Comparison of ENCODE assay signal across 1 cellular context in the genomic region with DNA sequence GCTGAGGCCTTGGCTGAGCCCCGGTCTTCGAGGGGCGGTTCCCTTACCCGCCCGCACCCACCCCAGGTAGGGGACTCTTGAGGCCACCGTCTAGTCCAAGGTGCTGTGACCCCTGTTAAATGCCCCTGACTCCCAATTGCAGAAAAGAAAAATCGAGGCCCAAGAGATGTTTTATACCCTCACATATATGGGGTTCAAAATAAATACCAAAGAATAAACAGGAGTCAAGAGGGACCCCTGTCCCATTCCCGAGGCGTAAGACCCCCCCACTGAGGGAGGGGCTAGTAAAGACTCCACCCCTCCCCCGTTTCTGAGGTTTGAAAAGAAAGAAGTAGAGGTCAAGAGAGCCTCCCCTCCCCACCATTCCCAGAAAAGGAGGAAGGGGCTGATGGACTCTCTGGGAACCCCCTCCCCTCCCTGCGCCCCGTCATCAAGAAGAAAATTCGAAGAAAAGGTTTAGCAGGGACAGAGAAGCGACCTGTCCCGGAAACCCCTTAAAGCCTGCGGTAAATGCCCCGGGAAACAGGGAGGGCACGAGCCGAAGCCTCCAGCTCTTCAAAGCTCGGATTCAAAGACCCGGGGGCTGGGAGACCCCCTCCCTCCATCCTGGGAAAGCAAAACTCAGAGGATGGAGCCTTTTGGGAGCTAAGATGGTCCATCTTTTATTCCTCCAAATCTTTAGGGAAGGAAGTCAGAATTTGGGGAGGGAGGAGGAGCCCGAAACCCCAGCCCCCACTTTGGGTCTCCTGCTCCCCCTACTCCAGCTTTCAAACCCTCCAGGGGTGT.
TF ChIP-seq lines count a peak whose summit lies in the region.

No MANE protein-coding gene starts in this region.

TF ChIP-seq in HepG2, 621 proteins besides CTCF, POLR2A, EP300 and RAD21 (continued from another document):
- TF ChIP-seq HNF1A (IDR thresholded peaks at IDR 0.05; ENCODE audit: low read depth) (no peak), HNF1A (CRISPR knock-in tag; IDR thresholded peaks at IDR 0.05; ENCODE audit: borderline replicate concordance) (no peak), ZNF562 (CRISPR knock-in tag; IDR thresholded peaks at IDR 0.05; ENCODE audit: borderline replicate concordance) (no peak), ASH2L (IDR thresholded peaks at IDR 0.05; ENCODE audit: insufficient read length, low read depth, low read length) (peak; percentile 72), SP140L (CRISPR knock-in tag; IDR thresholded peaks at IDR 0.05; ENCODE audit: borderline replicate concordance) (no peak), NR0B2 (CRISPR knock-in tag; IDR thresholded peaks at IDR 0.05) (no peak), ZSCAN12 (CRISPR knock-in tag; IDR thresholded peaks at IDR 0.05) (no peak), ZBTB38 (CRISPR knock-in tag; IDR thresholded peaks at IDR 0.05) (no peak), MAF1 (CRISPR knock-in tag; IDR thresholded peaks at IDR 0.05; ENCODE audit: borderline replicate concordance) (no peak), ZNF260 (CRISPR knock-in tag; IDR thresholded peaks at IDR 0.05; ENCODE audit: borderline replicate concordance, low read depth) (no peak), ZNF143 (CRISPR knock-in tag; IDR thresholded peaks at IDR 0.05) (no peak), ELF3 (CRISPR knock-in tag; IDR thresholded peaks at IDR 0.05) (0 out of 2 replicates have a peak, but pooled peaks have one; percentile 9), MEIS2 (CRISPR knock-in tag; IDR thresholded peaks at IDR 0.05) (0 out of 2 replicates have a peak, but pooled peaks have one; percentile 1), ZFP36 (IDR thresholded peaks at IDR 0.05; ENCODE audit: borderline replicate concordance, low read depth, low read length, partially characterized antibody) (no peak), FOXP1 (IDR thresholded peaks at IDR 0.05) (no peak), FOXP1 (CRISPR knock-in tag; IDR thresholded peaks at IDR 0.05) (no peak), KDM2A (CRISPR knock-in tag; IDR thresholded peaks at IDR 0.05; ENCODE audit: borderline replicate concordance, low read depth) (no peak), SNAPC2 (CRISPR knock-in tag; IDR thresholded peaks at IDR 0.05) (0 out of 2 replicates have a peak, but pooled peaks have one; percentile 18), PHF5A (CRISPR knock-in tag; IDR thresholded peaks at IDR 0.05; ENCODE audit: low read depth, unreplicated experiment) (no peak), ZNF317 (CRISPR knock-in tag; IDR thresholded peaks at IDR 0.05) (no peak), ZMYM3 (CRISPR knock-in tag; IDR thresholded peaks at IDR 0.05) (no peak), NFKB2 (CRISPR knock-in tag; IDR thresholded peaks at IDR 0.05; ENCODE audit: borderline replicate concordance) (no peak), ZNF740 (CRISPR knock-in tag; IDR thresholded peaks at IDR 0.05) (peak; percentile 90), THAP9 (CRISPR knock-in tag; IDR thresholded peaks at IDR 0.05; ENCODE audit: borderline replicate concordance) (no peak), PATZ1 (CRISPR knock-in tag; IDR thresholded peaks at IDR 0.05) (peak; percentile 84), CHD2 (IDR thresholded peaks at IDR 0.05; ENCODE audit: low read depth, low read length) (no peak), NCOR1 (IDR thresholded peaks at IDR 0.05; ENCODE audit: borderline replicate concordance, low read length) (peak; percentile 18; the same call in 1 of the 2 replicates), SP4 (CRISPR knock-in tag; IDR thresholded peaks at IDR 0.05) (peak; percentile 20; the same call in 1 of the 2 replicates), CSRNP1 (CRISPR knock-in tag; IDR thresholded peaks at IDR 0.05) (0 out of 2 replicates have a peak, but pooled peaks have one; percentile 55)
- TF ChIP-seq, protein P1, sequence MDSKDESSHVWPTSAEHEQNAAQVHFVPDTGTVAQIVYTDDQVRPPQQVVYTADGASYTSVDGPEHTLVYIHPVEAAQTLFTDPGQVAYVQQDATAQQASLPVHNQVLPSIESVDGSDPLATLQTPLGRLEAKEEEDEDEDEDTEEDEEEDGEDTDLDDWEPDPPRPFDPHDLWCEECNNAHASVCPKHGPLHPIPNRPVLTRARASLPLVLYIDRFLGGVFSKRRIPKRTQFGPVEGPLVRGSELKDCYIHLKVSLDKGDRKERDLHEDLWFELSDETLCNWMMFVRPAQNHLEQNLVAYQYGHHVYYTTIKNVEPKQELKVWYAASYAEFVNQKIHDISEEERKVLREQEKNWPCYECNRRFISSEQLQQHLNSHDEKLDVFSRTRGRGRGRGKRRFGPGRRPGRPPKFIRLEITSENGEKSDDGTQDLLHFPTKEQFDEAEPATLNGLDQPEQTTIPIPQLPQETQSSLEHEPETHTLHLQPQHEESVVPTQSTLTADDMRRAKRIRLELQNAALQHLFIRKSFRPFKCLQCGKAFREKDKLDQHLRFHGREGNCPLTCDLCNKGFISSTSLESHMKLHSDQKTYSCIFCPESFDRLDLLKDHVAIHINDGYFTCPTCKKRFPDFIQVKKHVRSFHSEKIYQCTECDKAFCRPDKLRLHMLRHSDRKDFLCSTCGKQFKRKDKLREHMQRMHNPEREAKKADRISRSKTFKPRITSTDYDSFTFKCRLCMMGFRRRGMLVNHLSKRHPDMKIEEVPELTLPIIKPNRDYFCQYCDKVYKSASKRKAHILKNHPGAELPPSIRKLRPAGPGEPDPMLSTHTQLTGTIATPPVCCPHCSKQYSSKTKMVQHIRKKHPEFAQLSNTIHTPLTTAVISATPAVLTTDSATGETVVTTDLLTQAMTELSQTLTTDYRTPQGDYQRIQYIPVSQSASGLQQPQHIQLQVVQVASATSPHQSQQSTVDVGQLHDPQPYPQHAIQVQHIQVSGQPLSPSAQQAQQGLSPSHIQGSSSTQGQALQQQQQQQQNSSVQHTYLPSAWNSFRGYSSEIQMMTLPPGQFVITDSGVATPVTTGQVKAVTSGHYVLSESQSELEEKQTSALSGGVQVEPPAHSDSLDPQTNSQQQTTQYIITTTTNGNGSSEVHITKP (CRISPR knock-in tag; IDR thresholded peaks at IDR 0.05; ENCODE audit: low read depth): peak; percentile 96
- TF ChIP-seq, protein P2, sequence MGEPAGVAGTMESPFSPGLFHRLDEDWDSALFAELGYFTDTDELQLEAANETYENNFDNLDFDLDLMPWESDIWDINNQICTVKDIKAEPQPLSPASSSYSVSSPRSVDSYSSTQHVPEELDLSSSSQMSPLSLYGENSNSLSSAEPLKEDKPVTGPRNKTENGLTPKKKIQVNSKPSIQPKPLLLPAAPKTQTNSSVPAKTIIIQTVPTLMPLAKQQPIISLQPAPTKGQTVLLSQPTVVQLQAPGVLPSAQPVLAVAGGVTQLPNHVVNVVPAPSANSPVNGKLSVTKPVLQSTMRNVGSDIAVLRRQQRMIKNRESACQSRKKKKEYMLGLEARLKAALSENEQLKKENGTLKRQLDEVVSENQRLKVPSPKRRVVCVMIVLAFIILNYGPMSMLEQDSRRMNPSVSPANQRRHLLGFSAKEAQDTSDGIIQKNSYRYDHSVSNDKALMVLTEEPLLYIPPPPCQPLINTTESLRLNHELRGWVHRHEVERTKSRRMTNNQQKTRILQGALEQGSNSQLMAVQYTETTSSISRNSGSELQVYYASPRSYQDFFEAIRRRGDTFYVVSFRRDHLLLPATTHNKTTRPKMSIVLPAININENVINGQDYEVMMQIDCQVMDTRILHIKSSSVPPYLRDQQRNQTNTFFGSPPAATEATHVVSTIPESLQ (CRISPR knock-in tag; conservative IDR thresholded peaks at IDR 0.05): no peak
- TF ChIP-seq, protein P3, sequence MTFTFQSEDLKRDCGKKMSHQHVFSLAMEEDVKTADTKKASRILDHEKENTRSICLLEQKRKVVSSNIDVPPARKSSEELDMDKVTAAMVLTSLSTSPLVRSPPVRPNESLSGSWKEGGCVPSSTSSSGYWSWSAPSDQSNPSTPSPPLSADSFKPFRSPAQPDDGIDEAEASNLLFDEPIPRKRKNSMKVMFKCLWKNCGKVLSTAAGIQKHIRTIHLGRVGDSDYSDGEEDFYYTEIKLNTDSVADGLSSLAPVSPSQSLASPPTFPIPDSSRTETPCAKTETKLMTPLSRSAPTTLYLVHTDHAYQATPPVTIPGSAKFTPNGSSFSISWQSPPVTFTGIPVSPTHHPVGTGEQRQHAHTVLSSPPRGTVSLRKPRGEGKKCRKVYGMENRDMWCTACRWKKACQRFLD (CRISPR knock-in tag; IDR thresholded peaks at IDR 0.05; ENCODE audit: borderline replicate concordance): no peak
- TF ChIP-seq, protein P4, sequence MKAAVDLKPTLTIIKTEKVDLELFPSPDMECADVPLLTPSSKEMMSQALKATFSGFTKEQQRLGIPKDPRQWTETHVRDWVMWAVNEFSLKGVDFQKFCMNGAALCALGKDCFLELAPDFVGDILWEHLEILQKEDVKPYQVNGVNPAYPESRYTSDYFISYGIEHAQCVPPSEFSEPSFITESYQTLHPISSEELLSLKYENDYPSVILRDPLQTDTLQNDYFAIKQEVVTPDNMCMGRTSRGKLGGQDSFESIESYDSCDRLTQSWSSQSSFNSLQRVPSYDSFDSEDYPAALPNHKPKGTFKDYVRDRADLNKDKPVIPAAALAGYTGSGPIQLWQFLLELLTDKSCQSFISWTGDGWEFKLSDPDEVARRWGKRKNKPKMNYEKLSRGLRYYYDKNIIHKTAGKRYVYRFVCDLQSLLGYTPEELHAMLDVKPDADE (CRISPR knock-in tag; IDR thresholded peaks at IDR 0.05): no peak
